8 cellular contexts compared by ENCODE assay signal in genomic region chr5:77030097-77031071, GRCh38. TPM values are rescaled to one million over a fixed set of nuclear protein-coding genes. Genes with fewer than 3 reads are reported as not detected.
A peak's percentile ranks its signal among the peaks of the same experiment; 100 is the strongest.
DNase-seq lines count a peak whose midpoint lies in the region; ATAC-seq, FAIRE-seq and TF ChIP-seq lines count a peak whose summit lies in the region.

Gene AGGF1, plus strand, starts transcription at chr5:77030404. Its CDS starts 363 bp downstream, at chr5:77030767.

- DNase-seq in Caki2 (ENCODE audit: low read depth): peak; percentile 89
- peak; percentile 91 for DNase-seq in activated CD8-positive, alpha-beta memory T cell treated with anti-CD3 and anti-CD28 coated beads, Interleukin-2, amount 50 U/mL, for 48 hours
- peak; percentile 73 to 83 for DNase-seq in stimulated activated CD8-positive, alpha-beta memory T cell treated with anti-CD3 and anti-CD28 coated beads, Interleukin-15, amount 100 ng/mL, for 4 hours (ENCODE audit: low read depth in 2 of 2)

- TF ChIP-seq CTCF in OCI-LY1 (IDR thresholded peaks at IDR 0.05; ENCODE audit: low read length): no peak

- H2AFZ ChIP-seq in OCI-LY1 (ENCODE audit: low read length): peak within 1 kb of the TSS; percentile 87

- peak within 1 kb of the TSS; percentile 88 for H3K9ac ChIP-seq in HUES6 (ENCODE audit: low read length)
- H3K9ac ChIP-seq in OCI-LY1 (ENCODE audit: low read length): peak within 1 kb of the TSS; percentile 95

- no peaks in the 10 kb centered on the region for H3K9me2 ChIP-seq in OCI-LY1 (ENCODE audit: low read depth, low read length)

- no peaks in the 10 kb centered on the region for H4K20me1 ChIP-seq in OCI-LY1 (ENCODE audit: insufficient read depth, low read length)

- WGBS in mesodermal cell (ENCODE audit: insufficient coverage in 2 of 2), 2 experiments: 3 to 4% methylated on average over 66 to 68 of the region's 82 CpGs

- H3K36me3 ChIP-seq in HUES6 (ENCODE audit: control insufficient read depth, insufficient read depth, low read length) (peaks cover 2% of the 10 kb centered on the region; the same call in 1 of the 2 replicates), OCI-LY1 (ENCODE audit: insufficient read depth, low read length) (peaks cover 16% of the 10 kb centered on the region), mesodermal cell (ENCODE audit: control insufficient read depth, insufficient read depth, low read length) (no peaks in the 10 kb centered on the region)

- H3K27me3 ChIP-seq in HUES6 (ENCODE audit: control insufficient read depth, insufficient read depth, low read length) (no peaks in the 10 kb centered on the region), OCI-LY1 (ENCODE audit: insufficient read depth, low read length) (no peaks in the 10 kb centered on the region)

- H3K79me2 ChIP-seq in OCI-LY1 (ENCODE audit: insufficient read depth, low read length): peaks cover 24% of the 10 kb centered on the region

- H3K27ac ChIP-seq in HUES6 (ENCODE audit: low read depth, low read length) (peak within 1 kb of the TSS; percentile 59; the same call in 1 of the 2 replicates), OCI-LY1 (ENCODE audit: low read depth, low read length, poor library complexity, severe bottlenecking) (peak within 1 kb of the TSS; percentile 47), mesodermal cell (ENCODE audit: low read depth, low read length, severe bottlenecking) (peak within 1 kb of the TSS; percentile 88)

- H3K4me3 ChIP-seq in HUES6 (ENCODE audit: low read depth, low read length): peak within 1 kb of the TSS; percentile 85
- H3K4me3 ChIP-seq in OCI-LY1 (ENCODE audit: low read depth, low read length, poor library complexity, severe bottlenecking): peak within 1 kb of the TSS; percentile 88
- peak within 1 kb of the TSS; percentile 73 for H3K4me3 ChIP-seq in mesodermal cell (ENCODE audit: extremely low read depth, insufficient read depth, low read length, poor library complexity, severe bottlenecking)

- in situ Hi-C loops in Caki2 (cut with HindIII; ENCODE audit: low pct_unique_long_range_greater_than_20kb, low sequenced_read_pairs): no loop called here

- H3F3A ChIP-seq in OCI-LY1 (ENCODE audit: insufficient read depth, low read length): no peaks in the 10 kb centered on the region

- FAIRE-seq in endometrium (lab: Jason Lieb, UNC): peak; percentile 90

- peaks cover 23% of the 10 kb centered on the region for H3K9me3 ChIP-seq in HUES6 (ENCODE audit: control insufficient read depth, insufficient read depth, low read depth, low read length)
- H3K9me3 ChIP-seq in OCI-LY1 (ENCODE audit: low read length): peaks cover 15% of the 10 kb centered on the region
- peaks cover 24% of the 10 kb centered on the region for H3K9me3 ChIP-seq in mesodermal cell (ENCODE audit: control insufficient read depth, low read length)

- peak within 1 kb of the TSS; percentile 85 for H3K4me2 ChIP-seq in OCI-LY1 (ENCODE audit: low read length)

- H3K4me1 ChIP-seq in HUES6 (ENCODE audit: control insufficient read depth, insufficient read depth, low read length): peaks cover 6% of the 10 kb centered on the region; the same call in 1 of the 2 replicates
- peaks cover 33% of the 10 kb centered on the region for H3K4me1 ChIP-seq in OCI-LY1 (ENCODE audit: insufficient read depth, low read length, severe bottlenecking)
- H3K4me1 ChIP-seq in mesodermal cell (ENCODE audit: control insufficient read depth, insufficient read depth, low read length, poor library complexity, severe bottlenecking): no peaks in the 10 kb centered on the region

- ATAC-seq in GM21423 (IDR thresholded peaks at IDR 0.05; ENCODE audit: unreplicated experiment): peak; percentile 98

RNA-seq across cellular contexts. Expression of gene AGGF1, which starts in this region (rescaled TPM):
- 15.9 and 18.3 TPM in 2 replicates for total RNA-seq in Caki2 (2014; rRNA removed; shearing (Covaris generic); ENCODE audit: low replicate concordance)
- polyA plus RNA-seq in mesodermal cell (2013, experiment 1 of 2): 11.2 TPM
- polyA plus RNA-seq in mesodermal cell (2013, experiment 2 of 2): 12.2 TPM

Comparison
In these comparisons a context has a peak if more than half of its experiments do, and no peak if none do; other contexts are left out.
1. Peak in every context shown above with its lines: DNase-seq, ATAC-seq, H3K4me3 ChIP-seq and H3K27ac ChIP-seq.